In the genomic region with DNA sequence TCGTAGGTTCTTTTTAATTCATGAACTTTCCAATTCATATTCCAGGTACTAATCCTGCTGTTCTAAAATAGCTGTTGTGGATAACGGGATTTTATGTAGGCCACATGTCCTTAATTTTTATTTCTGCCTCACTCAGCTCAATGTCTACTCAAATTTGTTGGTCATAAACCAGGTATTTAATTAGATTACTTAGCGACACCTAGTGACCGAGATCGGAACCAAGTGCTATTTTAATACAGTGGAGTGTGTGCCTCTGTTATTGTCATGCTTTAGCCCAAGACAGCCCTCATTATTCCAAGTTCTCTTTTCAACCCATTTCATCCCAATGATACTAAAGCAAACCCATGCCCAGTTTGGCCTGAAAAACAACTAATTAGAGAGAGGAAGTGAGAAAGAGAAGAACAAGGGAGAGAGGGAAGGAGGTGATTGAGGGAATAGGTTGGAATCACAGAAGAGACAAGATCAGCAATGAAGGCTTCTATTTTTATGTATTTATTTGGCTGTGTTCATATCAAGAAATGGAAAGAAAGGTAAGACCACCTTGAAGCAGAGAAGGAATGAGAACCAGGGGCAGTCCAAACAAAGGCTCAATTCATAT, we compare ENCODE assay signal across 9 cellular contexts. TPM values are rescaled to one million over a fixed set of nuclear protein-coding genes. Genes with fewer than 3 reads are reported as not detected.
DNase-seq lines count a peak whose midpoint lies in the region; ATAC-seq and TF ChIP-seq lines count a peak whose summit lies in the region.
"Had no signal": no experiment of that assay in that cellular context is flagged by ENCODE, and none has a peak within 500 bp of the region (broad histone marks: within the 10 kb centered on the region; RNA-seq: fewer than 3 reads in every experiment).

No MANE protein-coding gene starts in this region.

- POLR2A ChIA-PET in BJ (lab: Charles Lee): interaction anchor here (0.6 kb wide), 1 partner anchor 510 kb away, joined by 3 read pairs; no protein-coding TSS in a partner anchor

- H3K4me3 Mint-ChIP-seq in activated T-helper 17 cell treated with anti-CD3 and anti-CD28 coated beads, Interleukin-2, amount 50 U/mL, for 72 hours: no peak overlapping the region
- H3K4me3 Mint-ChIP-seq: IgD-negative memory B cell had no signal

- no peaks in the 10 kb centered on the region for H3K27me3 ChIP-seq in BJ (ENCODE audit: control insufficient read depth, insufficient read depth, low read length)
- no peaks in the 10 kb centered on the region for H3K27me3 ChIP-seq in parathyroid adenoma (ENCODE audit: control insufficient read depth, insufficient read depth, low read length)
- H3K27me3 ChIP-seq in vagina: no peaks in the 10 kb centered on the region

- TF ChIP-seq CTCF in BJ (IDR thresholded peaks at IDR 0.05; ENCODE audit: insufficient read depth, low read depth, low read length) (peak; percentile 69), foreskin fibroblast (IDR thresholded peaks at IDR 0.05; ENCODE audit: low read depth, low read length) (peak; percentile 46), parathyroid adenoma (IDR thresholded peaks at IDR 0.05) (peak; percentile 68), vagina (IDR thresholded peaks at IDR 0.05) (peak in 2 of 3 experiments; percentile 60 to 64)

- H3K27me3 Mint-ChIP-seq in activated T-helper 17 cell treated with anti-CD3 and anti-CD28 coated beads, Interleukin-2, amount 50 U/mL, for 72 hours: peaks cover 3% of the 10 kb centered on the region

- H3K9me3 Mint-ChIP-seq in activated T-helper 17 cell treated with anti-CD3 and anti-CD28 coated beads, Interleukin-2, amount 50 U/mL, for 72 hours: no peaks in the 10 kb centered on the region
- H3K9me3 Mint-ChIP-seq: IgD-negative memory B cell had no signal

- no peak overlapping the region for H2AFZ ChIP-seq in parathyroid adenoma

- H3K27ac Mint-ChIP-seq in activated T-helper 17 cell treated with anti-CD3 and anti-CD28 coated beads, Interleukin-2, amount 50 U/mL, for 72 hours: no peak overlapping the region
- H3K27ac Mint-ChIP-seq: IgD-negative memory B cell had no signal

- H3K9me3 ChIP-seq in parathyroid adenoma (ENCODE audit: control insufficient read depth, low read length) (no peaks in the 10 kb centered on the region), vagina (no peaks in the 10 kb centered on the region)

- H3K36me3 ChIP-seq in BJ (ENCODE audit: control insufficient read depth, insufficient read depth, low read length) (no peaks in the 10 kb centered on the region), parathyroid adenoma (ENCODE audit: control insufficient read depth, insufficient read depth, low read length) (no peaks in the 10 kb centered on the region), vagina (no peaks in the 10 kb centered on the region)

- no peak for TF ChIP-seq POLR2A in vagina (IDR thresholded peaks at IDR 0.05)

- H3K4me1 Mint-ChIP-seq in activated T-helper 17 cell treated with anti-CD3 and anti-CD28 coated beads, Interleukin-2, amount 50 U/mL, for 72 hours: peaks cover 5% of the 10 kb centered on the region

- H3K4me1 ChIP-seq in parathyroid adenoma: no peaks in the 10 kb centered on the region
- H3K4me1 ChIP-seq in vagina: no peaks in the 10 kb centered on the region

- DNase-seq in BJ (ENCODE audit: low read depth) (peak; percentile 41), KG1 (lab: John Stamatoyannopoulos, UW) (peak; percentile 60), OCI-M1 (lab: John Stamatoyannopoulos, UW) (peak; percentile 81), foreskin fibroblast (peak; percentile 62 to 86), vagina (ENCODE audit: extremely low spot score in 2 of 2) (no peak)

- H3K27ac ChIP-seq in parathyroid adenoma (no peak overlapping the region), vagina (no peak overlapping the region)

- no peaks in the 10 kb centered on the region for H3K36me3 Mint-ChIP-seq in activated T-helper 17 cell treated with anti-CD3 and anti-CD28 coated beads, Interleukin-2, amount 50 U/mL, for 72 hours (ENCODE audit: low read depth)

- H3K9ac ChIP-seq in parathyroid adenoma: no peak overlapping the region

- no peak overlapping the region for H3K4me2 ChIP-seq in parathyroid adenoma (ENCODE audit: low read length)

- ATAC-seq in GM19328 (IDR thresholded peaks at IDR 0.05; ENCODE audit: unreplicated experiment): peak; percentile 75
- peak; percentile 78 for ATAC-seq in activated T-helper 17 cell treated with anti-CD3 and anti-CD28 coated beads, Interleukin-2, amount 50 U/mL, for 72 hours (replicated peaks)

- intact Hi-C loops in vagina (cut with DNase I): loop anchor here (10.0 kb wide), 1 partner anchor 579 kb away; no protein-coding TSS in a partner anchor

- no peaks in the 10 kb centered on the region for H3K79me2 ChIP-seq in parathyroid adenoma

- CTCF ChIA-PET in BJ (lab: Yijun Ruan, JAX): interaction anchor here (0.7 to 3.2 kb wide), 22 partner anchors 9 to 616 kb away, joined by 3 to 21 read pairs (median 4); no protein-coding TSS in a partner anchor

- no peak overlapping the region for H3K4me3 ChIP-seq in BJ (ENCODE audit: low read depth, low read length)
- H3K4me3 ChIP-seq in foreskin fibroblast (ENCODE audit: low read depth in 1 of 2, low read length in 2 of 2): no peak overlapping the region
- H3K4me3 ChIP-seq in parathyroid adenoma (ENCODE audit: low read depth, low read length): no peak overlapping the region
- no peak overlapping the region for H3K4me3 ChIP-seq in vagina

RNA-seq across cellular contexts. Expression of a gene that starts 45.9 kb away (rescaled TPM):
- not detected in 2 replicates for polyA plus RNA-seq in BJ (2011; rRNA removed)
- polyA minus RNA-seq in BJ (2011; rRNA and poly(A)+ RNA removed): not detected in 2 replicates
- total RNA-seq in activated T-helper 17 cell treated with anti-CD3 and anti-CD28 coated beads, Interleukin-2, amount 50 U/mL, for 72 hours: not detected
- total RNA-seq in vagina: not detected

Comparison
In these comparisons a context has a peak if more than half of its experiments do, and no peak if none do; other contexts are left out.
1. DNase-seq: peak in BJ (single experiment), KG1 (single experiment), OCI-M1 (single experiment) and foreskin fibroblast (2 of 2); none in vagina (0 of 2).
2. Peak in every context shown above with its lines, with median percentiles within 50 percentile points of each other: CTCF ChIP-seq.